Comparison of ENCODE assay signal across 8 cellular contexts in genomic region chr2:168961450-168962229, GRCh38.
DNase-seq lines count a peak whose midpoint lies in the region; ATAC-seq, FAIRE-seq and TF ChIP-seq lines count a peak whose summit lies in the region.

No MANE protein-coding gene starts in this region.

- H3K27me3 ChIP-seq in gastroesophageal sphincter (no peaks in the 10 kb centered on the region), pancreas (no peaks in the 10 kb centered on the region)

- TF ChIP-seq POLR2A in gastroesophageal sphincter (IDR thresholded peaks at IDR 0.05): no peak

- ATAC-seq in GM19043 (IDR thresholded peaks at IDR 0.05; ENCODE audit: low read depth, unreplicated experiment) (peak; percentile 78), HG03342 (IDR thresholded peaks at IDR 0.05; ENCODE audit: unreplicated experiment) (peak; percentile 92), gastroesophageal sphincter (peak; percentile 61), pancreas (peak; percentile 94 to 100 (median 96)), GM18520 (IDR thresholded peaks at IDR 0.05; ENCODE audit: unreplicated experiment) (no peak)

- H3K27ac ChIP-seq in gastroesophageal sphincter (no peak overlapping the region), pancreas (no peak overlapping the region)

- TF ChIP-seq CTCF in gastroesophageal sphincter (IDR thresholded peaks at IDR 0.05) (peak; percentile 61 to 78 (median 72)), pancreas (IDR thresholded peaks at IDR 0.05) (peak; percentile 69 to 84 (median 72))

- peak; percentile 72 for FAIRE-seq in pancreas (lab: Jason Lieb, UNC)

- no peak overlapping the region for H3K4me3 ChIP-seq in gastroesophageal sphincter
- H3K4me3 ChIP-seq in pancreas: no peak overlapping the region

- intact Hi-C loops in pancreas (cut with DNase I): loop anchor here in 1 of 3 donors (10.0 kb wide), 1 partner anchor 183 kb away; no protein-coding TSS in a partner anchor

- DNase-seq in DMS153 treated with DMSO at 0.1 percent for 48 hours (lab: John Stamatoyannopoulos, UW; ENCODE audit: unreplicated experiment) (peak; percentile 65), NCI-H446 treated with DMSO at 0.1 percent for 48 hours (lab: John Stamatoyannopoulos, UW) (peak; percentile 14), pancreas (peak in 3 of 6 donors; percentile 13 to 55 (median 23))
- peak; percentile 0 to 5 for DNase-seq in activated CD4-positive, alpha-beta T cell treated with anti-CD3 and anti-CD28 coated beads, Interleukin-2, amount 50 U/mL, for 4 hours

- H3K4me1 ChIP-seq in gastroesophageal sphincter: no peaks in the 10 kb centered on the region
- H3K4me1 ChIP-seq in pancreas: no peaks in the 10 kb centered on the region

- H3K9me3 ChIP-seq in gastroesophageal sphincter (no peaks in the 10 kb centered on the region), pancreas (no peaks in the 10 kb centered on the region)

- no peaks in the 10 kb centered on the region for H3K36me3 ChIP-seq in gastroesophageal sphincter
- H3K36me3 ChIP-seq in pancreas: no peaks in the 10 kb centered on the region

- TF ChIP-seq EP300 in gastroesophageal sphincter (IDR thresholded peaks at IDR 0.05): no peak

- WGBS in gastroesophageal sphincter (ENCODE audit: low coverage in 1 of 2), 2 donors: 19 to 29% methylated on average over 4 to 5 of the region's 5 CpGs
- 9 to 13% methylated on average over 5 of the region's 5 CpGs for WGBS in pancreas, 2 donors
